10 cellular contexts compared by ENCODE assay signal in the genomic region with DNA sequence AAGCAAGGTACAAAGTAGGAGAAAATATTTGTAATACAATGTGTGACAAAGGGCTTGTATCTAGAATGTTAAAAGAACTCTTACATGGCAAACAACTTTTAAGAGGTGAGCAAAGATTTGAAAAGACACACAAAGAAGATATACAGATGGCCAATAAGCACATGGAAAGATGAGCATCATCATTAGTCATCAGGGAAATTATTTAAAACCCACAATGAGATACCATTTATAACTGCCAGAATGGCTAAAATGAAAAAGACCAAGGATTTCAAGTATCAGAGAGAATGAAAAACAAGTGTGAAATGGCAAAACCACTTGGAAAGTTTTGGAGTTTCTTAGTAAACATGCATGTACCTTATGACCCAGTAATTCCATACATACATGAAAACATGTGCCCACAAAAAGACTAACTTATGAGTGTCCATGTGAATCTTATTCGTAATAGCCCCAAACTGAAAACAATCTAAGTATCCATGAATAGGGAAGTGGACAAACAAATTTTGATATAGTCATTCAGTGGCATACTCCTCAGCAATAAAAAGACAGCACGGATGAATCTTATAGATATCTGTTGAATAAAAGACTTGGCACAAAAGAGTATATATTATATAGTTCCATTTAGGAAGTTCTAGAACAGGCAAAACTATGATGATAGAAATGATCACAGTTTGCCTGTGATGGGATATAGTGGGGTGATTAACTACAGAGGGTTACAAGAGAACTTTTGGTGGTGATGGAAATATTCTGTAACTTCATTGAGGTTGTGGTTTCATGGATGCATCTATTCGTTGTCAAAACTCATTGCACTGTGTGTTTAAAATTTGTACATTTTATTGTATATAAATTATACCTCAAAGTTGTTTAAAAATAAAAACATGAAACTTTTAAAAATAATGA.
DNase-seq lines count a peak whose midpoint lies in the region; ATAC-seq, FAIRE-seq and TF ChIP-seq lines count a peak whose summit lies in the region.
"Had no signal": no experiment of that assay in that cellular context is flagged by ENCODE, and none has a peak within 500 bp of the region (broad histone marks: within the 10 kb centered on the region; RNA-seq: fewer than 3 reads in every experiment).

No MANE protein-coding gene starts in this region.

- H3K4me1 Mint-ChIP-seq in natural killer cell, result peaks cover 15 to 17% of the 10 kb centered on the region in 2 donors
- peaks cover 12 to 15% of the 10 kb centered on the region in 2 donors for H3K4me1 Mint-ChIP-seq in natural killer cell treated with Interleukin-12 subunit alpha and Interleukin-12 subunit beta and Interleukin-15 and Interleukin-18, amount 100 ng/mL, for 72 hours (ENCODE audit: low read depth in 2 of 2)
- H3K4me1 Mint-ChIP-seq in activated T-helper 17 cell treated with anti-CD3 and anti-CD28 coated beads, Interleukin-2, amount 50 U/mL, for 72 hours, result peaks cover 8% of the 10 kb centered on the region

- peak overlapping the region; percentile 77 for H3K4me2 ChIP-seq in keratinocyte (ENCODE audit: control insufficient read depth, extremely low read depth, insufficient read depth, low read depth, low read length)

- no peaks in the 10 kb centered on the region for H4K20me1 ChIP-seq in keratinocyte (ENCODE audit: control insufficient read depth, extremely low read depth, insufficient read depth, low read length)

- no peak overlapping the region for H3K4me3 ChIP-seq in keratinocyte (ENCODE audit: control insufficient read depth in 2 of 3, extremely low read depth in 1 of 3, insufficient read depth in 2 of 3, low read depth in 1 of 3, low read length in 3 of 3)

- no peaks in the 10 kb centered on the region for H3K36me3 ChIP-seq in keratinocyte (ENCODE audit: control insufficient read depth in 2 of 2, extremely low read depth in 1 of 2, insufficient read depth in 2 of 2, low read length in 2 of 2)

- ATAC-seq in natural killer cell, result no peak
- ATAC-seq in natural killer cell treated with Interleukin-12 subunit alpha and Interleukin-12 subunit beta and Interleukin-15 and Interleukin-18, amount 100 ng/mL, for 72 hours, result no peak
- peak; percentile 77 for ATAC-seq in activated T-helper 17 cell treated with anti-CD3 and anti-CD28 coated beads, Interleukin-2, amount 50 U/mL, for 72 hours (replicated peaks)
- ATAC-seq in GM18502 (IDR thresholded peaks at IDR 0.05; ENCODE audit: poor library complexity, unreplicated experiment), result no peak

- no peaks in the 10 kb centered on the region for H3K9me3 Mint-ChIP-seq in natural killer cell
- H3K9me3 Mint-ChIP-seq in natural killer cell treated with Interleukin-12 subunit alpha and Interleukin-12 subunit beta and Interleukin-15 and Interleukin-18, amount 100 ng/mL, for 72 hours, result no peaks in the 10 kb centered on the region
- H3K9me3 Mint-ChIP-seq in activated T-helper 17 cell treated with anti-CD3 and anti-CD28 coated beads, Interleukin-2, amount 50 U/mL, for 72 hours, result no peaks in the 10 kb centered on the region

- dilution Hi-C loops in keratinocyte (cut with MboI; ENCODE audit: extremely low pct_ligation_motif_present, low sequenced_read_pairs), result no loop called here

- H3K4me1 ChIP-seq in keratinocyte (ENCODE audit: control insufficient read depth, extremely low read depth, insufficient read depth, low read length), result peaks cover 29% of the 10 kb centered on the region

- H3K4me3 Mint-ChIP-seq in natural killer cell, result peak overlapping the region; percentile 35
- H3K4me3 Mint-ChIP-seq in natural killer cell treated with Interleukin-12 subunit alpha and Interleukin-12 subunit beta and Interleukin-15 and Interleukin-18, amount 100 ng/mL, for 72 hours, result no peak overlapping the region
- peak overlapping the region; percentile 49 for H3K4me3 Mint-ChIP-seq in activated T-helper 17 cell treated with anti-CD3 and anti-CD28 coated beads, Interleukin-2, amount 50 U/mL, for 72 hours

- H3K27me3 Mint-ChIP-seq in natural killer cell (ENCODE audit: low read depth in 2 of 2), result no peaks in the 10 kb centered on the region
- no peaks in the 10 kb centered on the region for H3K27me3 Mint-ChIP-seq in natural killer cell treated with Interleukin-12 subunit alpha and Interleukin-12 subunit beta and Interleukin-15 and Interleukin-18, amount 100 ng/mL, for 72 hours
- H3K27me3 Mint-ChIP-seq in activated T-helper 17 cell treated with anti-CD3 and anti-CD28 coated beads, Interleukin-2, amount 50 U/mL, for 72 hours, result no peaks in the 10 kb centered on the region

- no peak overlapping the region for H2AFZ ChIP-seq in keratinocyte (ENCODE audit: control insufficient read depth, low read length)

- H3K27me3 ChIP-seq in keratinocyte (ENCODE audit: control insufficient read depth, extremely low read depth, insufficient read depth, low read length), result no peaks in the 10 kb centered on the region

- intact Hi-C loops in natural killer cell (cut with micrococcal nuclease), result no loop called here

- H3K9ac ChIP-seq in keratinocyte (ENCODE audit: control insufficient read depth, extremely low read depth, insufficient read depth, low read length), result no peak overlapping the region

- peak overlapping the region in 1 of 2 donors; percentile 71 for H3K27ac Mint-ChIP-seq in natural killer cell
- H3K27ac Mint-ChIP-seq in natural killer cell treated with Interleukin-12 subunit alpha and Interleukin-12 subunit beta and Interleukin-15 and Interleukin-18, amount 100 ng/mL, for 72 hours, result no peak overlapping the region
- H3K27ac Mint-ChIP-seq in activated T-helper 17 cell treated with anti-CD3 and anti-CD28 coated beads, Interleukin-2, amount 50 U/mL, for 72 hours, result peak overlapping the region; percentile 82

- no peaks in the 10 kb centered on the region for H3K9me1 ChIP-seq in keratinocyte (ENCODE audit: control insufficient read depth, extremely low read depth, insufficient read depth, low read length)

- H3K36me3 Mint-ChIP-seq in natural killer cell, result no peaks in the 10 kb centered on the region
- no peaks in the 10 kb centered on the region for H3K36me3 Mint-ChIP-seq in natural killer cell treated with Interleukin-12 subunit alpha and Interleukin-12 subunit beta and Interleukin-15 and Interleukin-18, amount 100 ng/mL, for 72 hours
- no peaks in the 10 kb centered on the region for H3K36me3 Mint-ChIP-seq in activated T-helper 17 cell treated with anti-CD3 and anti-CD28 coated beads, Interleukin-2, amount 50 U/mL, for 72 hours (ENCODE audit: low read depth)

- no peak overlapping the region for H3K27ac ChIP-seq in keratinocyte (ENCODE audit: control insufficient read depth, insufficient read depth, low read length)

- DNase-seq in natural killer cell (no peak), keratinocyte (ENCODE audit: low read depth, low spot score) (no peak), cerebellum (ENCODE audit: low spot score) (no peak), NAMALWA (ENCODE audit: low spot score) (no peak), middle frontal gyrus (ENCODE audit: extremely low spot score, low spot score) (no peak)
- DNase-seq in natural killer cell treated with Interleukin-12 subunit alpha and Interleukin-12 subunit beta and Interleukin-15 and Interleukin-18, amount 100 ng/mL, for 72 hours (ENCODE audit: low spot score), result no peak
- DNase-seq: C1 segment of cervical spinal cord had no signal

- no peaks in the 10 kb centered on the region for H3K9me3 ChIP-seq in keratinocyte (ENCODE audit: control insufficient read depth, low read depth, low read length)

- H3K79me2 ChIP-seq in keratinocyte (ENCODE audit: control insufficient read depth, insufficient read depth, low read length), result no peaks in the 10 kb centered on the region

- FAIRE-seq in keratinocyte (lab: Jason Lieb, UNC), result no peak
- FAIRE-seq: urothelium cell line had no signal

- no peak for TF ChIP-seq CTCF in natural killer cell (IDR thresholded peaks at IDR 0.05)
- no peak for TF ChIP-seq CTCF in keratinocyte (optimal IDR thresholded peaks at IDR 0.05 in 1 of 3, IDR thresholded peaks at IDR 0.05 in 1 of 3, conservative IDR thresholded peaks at IDR 0.05 in 1 of 3; ENCODE audit: extremely low read depth in 1 of 3, insufficient read depth in 2 of 3, low read length in 3 of 3)
